Comparison of ENCODE assay signal across 20 cellular contexts in genomic region chr15:70212963-70213315, GRCh38.
"Had no signal": no experiment of that assay in that cellular context is flagged by ENCODE, and none has a peak within 500 bp of the region (broad histone marks: within the 10 kb centered on the region; RNA-seq: fewer than 3 reads in every experiment).

No MANE protein-coding gene starts in this region.

- FAIRE-seq: colon, endothelial cell of umbilical vein, urothelium cell line had no signal

- H3K27me3 ChIP-seq: neutrophil, suprapubic skin, thyroid gland had no signal

- H3K4me3 Mint-ChIP-seq: dendritic cell treated with granulocyte-macrophage colony-stimulating factor and Interleukin-4, amounts not matched to agents 40 ng/mL and 50 ng/mL, for 4 days; naive thymus-derived CD8-positive, alpha-beta T cell; type B pancreatic cell had no signal

- H3K36me3 ChIP-seq: neutrophil, suprapubic skin, thyroid gland had no signal

- H3K9me3 ChIP-seq: mucosa of descending colon, neutrophil, psoas muscle, suprapubic skin, thyroid gland had no signal

- H3K27ac ChIP-seq: foreskin keratinocyte, neutrophil, psoas muscle, suprapubic skin had no signal

- H3K27ac Mint-ChIP-seq: dendritic cell treated with granulocyte-macrophage colony-stimulating factor and Interleukin-4, amounts not matched to agents 40 ng/mL and 50 ng/mL, for 4 days; type B pancreatic cell had no signal

- ATAC-seq: foreskin keratinocyte; left colon; left ventricle myocardium superior; mucosa of descending colon; naive thymus-derived CD8-positive, alpha-beta T cell; psoas muscle had no signal

- H3K9me3 Mint-ChIP-seq: dendritic cell treated with granulocyte-macrophage colony-stimulating factor and Interleukin-4, amounts not matched to agents 40 ng/mL and 50 ng/mL, for 4 days; naive thymus-derived CD8-positive, alpha-beta T cell had no signal

- H3K4me1 ChIP-seq: foreskin keratinocyte, psoas muscle had no signal

- H3K36me3 Mint-ChIP-seq: naive thymus-derived CD8-positive, alpha-beta T cell; type B pancreatic cell had no signal

- DNase-seq: erythroblast; foreskin keratinocyte; left colon; left ventricle myocardium superior; naive thymus-derived CD8-positive, alpha-beta T cell; psoas muscle; retina; stimulated activated CD4-positive, alpha-beta T cell treated with anti-CD3 and anti-CD28 coated beads, Interleukin-2, amount 100 ng/mL, for 24 hours; stimulated activated CD4-positive, alpha-beta T cell treated with anti-CD3 and anti-CD28 coated beads, Interleukin-4, amount 100 ng/mL, for 4 hours; stimulated activated naive CD4-positive, alpha-beta T cell had no signal

- H3K4me3 ChIP-seq: lung, mucosa of descending colon, psoas muscle, suprapubic skin, thyroid gland had no signal
